Comparison of ENCODE assay signal across 17 cellular contexts in genomic region chr1:160605792-160606520, GRCh38. TPM values are rescaled to one million over a fixed set of nuclear protein-coding genes. Genes with fewer than 3 reads are reported as not detected.
A peak's percentile ranks its signal among the peaks of the same experiment; 100 is the strongest.
DNase-seq lines count a peak whose midpoint lies in the region; ATAC-seq and TF ChIP-seq lines count a peak whose summit lies in the region.
"Had no signal": no experiment of that assay in that cellular context is flagged by ENCODE, and none has a peak within 500 bp of the region (broad histone marks: within the 10 kb centered on the region; RNA-seq: fewer than 3 reads in every experiment).

No MANE protein-coding gene starts in this region.

- H3K9ac ChIP-seq in neural progenitor cell = no peak overlapping the region

- H3K27ac Mint-ChIP-seq in activated CD4-positive, alpha-beta T cell treated with anti-CD3 and anti-CD28 coated beads, Interleukin-2, amount 10 ng/mL, durations not matched to agents 7 days and 5 days = peak overlapping the region; percentile 12
- H3K27ac Mint-ChIP-seq in activated naive CD8-positive, alpha-beta T cell treated with anti-CD3 and anti-CD28 coated beads for 36 hours = peak overlapping the region; percentile 88
- peak overlapping the region; percentile 92 for H3K27ac Mint-ChIP-seq in neural progenitor cell

- H3K4me3 Mint-ChIP-seq in activated CD4-positive, alpha-beta T cell treated with anti-CD3 and anti-CD28 coated beads, Interleukin-2, amount 10 ng/mL, durations not matched to agents 7 days and 5 days = no peak overlapping the region
- no peak overlapping the region for H3K4me3 Mint-ChIP-seq in activated naive CD8-positive, alpha-beta T cell treated with anti-CD3 and anti-CD28 coated beads for 36 hours
- no peak overlapping the region for H3K4me3 Mint-ChIP-seq in neural progenitor cell

- CTCF ChIA-PET in activated CD4-positive, alpha-beta T cell treated with anti-CD3 and anti-CD28 coated beads, Interleukin-2, amount 10 ng/mL, durations not matched to agents 7 days and 5 days (lab: Charles Lee) = interaction anchor here (0.8 to 5.0 kb wide), 15 partner anchors 8 to 238 kb away, joined by 3 to 43 read pairs (median 5); no protein-coding TSS in a partner anchor

- no peak overlapping the region for H3K4me2 ChIP-seq in neural progenitor cell
- H3K4me2 ChIP-seq: A549 had no signal

- H3K36me3 Mint-ChIP-seq in activated CD4-positive, alpha-beta T cell treated with anti-CD3 and anti-CD28 coated beads, Interleukin-2, amount 10 ng/mL, durations not matched to agents 7 days and 5 days (ENCODE audit: low read depth) = peaks cover 53% of the 10 kb centered on the region
- peaks cover 38% of the 10 kb centered on the region for H3K36me3 Mint-ChIP-seq in activated naive CD8-positive, alpha-beta T cell treated with anti-CD3 and anti-CD28 coated beads for 36 hours
- H3K36me3 Mint-ChIP-seq in neural progenitor cell = no peaks in the 10 kb centered on the region

- H3K36me3 ChIP-seq in KOPT-K1 (ENCODE audit: insufficient read depth, low read length) = peaks cover 12% of the 10 kb centered on the region; the same call in 1 of the 2 replicates
- H3K36me3 ChIP-seq in neural progenitor cell = no peaks in the 10 kb centered on the region
- H3K36me3 ChIP-seq: thoracic aorta had no signal

- H3K27me3 Mint-ChIP-seq in activated CD4-positive, alpha-beta T cell treated with anti-CD3 and anti-CD28 coated beads, Interleukin-2, amount 10 ng/mL, durations not matched to agents 7 days and 5 days = no peaks in the 10 kb centered on the region
- no peaks in the 10 kb centered on the region for H3K27me3 Mint-ChIP-seq in activated naive CD8-positive, alpha-beta T cell treated with anti-CD3 and anti-CD28 coated beads for 36 hours
- H3K27me3 Mint-ChIP-seq in neural progenitor cell (ENCODE audit: insufficient read depth, low read depth) = no peaks in the 10 kb centered on the region

- H3K4me1 Mint-ChIP-seq in activated CD4-positive, alpha-beta T cell treated with anti-CD3 and anti-CD28 coated beads, Interleukin-2, amount 10 ng/mL, durations not matched to agents 7 days and 5 days = peaks cover 52% of the 10 kb centered on the region
- peaks cover 39% of the 10 kb centered on the region for H3K4me1 Mint-ChIP-seq in activated naive CD8-positive, alpha-beta T cell treated with anti-CD3 and anti-CD28 coated beads for 36 hours
- peaks cover 20% of the 10 kb centered on the region for H3K4me1 Mint-ChIP-seq in neural progenitor cell

- H3K79me2 ChIP-seq in neural progenitor cell (ENCODE audit: low read depth) = no peaks in the 10 kb centered on the region

- H3K27me3 ChIP-seq in neural progenitor cell = no peaks in the 10 kb centered on the region

- no peak for TF ChIP-seq CTCF in neural progenitor cell (IDR thresholded peaks at IDR 0.05)

- DNase-seq in activated CD4-positive, alpha-beta T cell treated with anti-CD3 and anti-CD28 coated beads, Interleukin-2, amount 10 ng/mL, durations not matched to agents 7 days and 5 days = no peak
- DNase-seq in activated CD4-positive, alpha-beta T cell treated with anti-CD3 and anti-CD28 coated beads, Interleukin-2, amount 50 U/mL, for 4 hours = no peak
- no peak for DNase-seq in activated naive CD8-positive, alpha-beta T cell treated with anti-CD3 and anti-CD28 coated beads for 36 hours
- DNase-seq in neural progenitor cell (ENCODE audit: low spot score) (no peak), retina (no peak)
- no peak for DNase-seq in activated CD4-positive, CD25-positive, alpha-beta regulatory T cell treated with anti-CD3 and anti-CD28 coated beads, Interleukin-2, amount 50 U/mL, for 72 hours
- DNase-seq: Caco-2, NCI-H1930, NCI-H69, Right ventricle myocardium superior had no signal

- no peaks in the 10 kb centered on the region for H3F3A ChIP-seq in neural progenitor cell (ENCODE audit: low read depth)

- H4K20me1 ChIP-seq in neural progenitor cell (ENCODE audit: low read depth) = no peaks in the 10 kb centered on the region

- H2AFZ ChIP-seq in neural progenitor cell (replicated peaks) = peak overlapping the region; percentile 89

- peak overlapping the region; percentile 58 for H3K27ac ChIP-seq in KOPT-K1 (ENCODE audit: low read depth, low read length, poor library complexity, severe bottlenecking)
- no peak overlapping the region for H3K27ac ChIP-seq in neural progenitor cell
- H3K27ac ChIP-seq: A549, thoracic aorta had no signal

- POLR2A ChIA-PET in activated CD4-positive, alpha-beta T cell treated with anti-CD3 and anti-CD28 coated beads, Interleukin-2, amount 10 ng/mL, durations not matched to agents 7 days and 5 days (lab: Charles Lee) = interaction anchor here (1.7 kb wide), 1 partner anchor 56 kb away, joined by 7 read pairs; no protein-coding TSS in a partner anchor

- no peak overlapping the region for H3K4me3 ChIP-seq in neural progenitor cell
- H3K4me3 ChIP-seq: A549, lung, thoracic aorta had no signal

- H3K4me1 ChIP-seq in neural progenitor cell = no peaks in the 10 kb centered on the region
- H3K4me1 ChIP-seq: A549, Caco-2 had no signal

- no peak for ATAC-seq in GM18498 (IDR thresholded peaks at IDR 0.05; ENCODE audit: unreplicated experiment)

- H3K9me3 ChIP-seq in KOPT-K1 (ENCODE audit: insufficient read depth, low read length, poor library complexity, severe bottlenecking) = peaks cover 26% of the 10 kb centered on the region
- H3K9me3 ChIP-seq in neural progenitor cell (ENCODE audit: low read depth) = peaks cover 5% of the 10 kb centered on the region

- peaks cover 30% of the 10 kb centered on the region for H3K9me3 Mint-ChIP-seq in activated CD4-positive, alpha-beta T cell treated with anti-CD3 and anti-CD28 coated beads, Interleukin-2, amount 10 ng/mL, durations not matched to agents 7 days and 5 days
- peaks cover 32% of the 10 kb centered on the region for H3K9me3 Mint-ChIP-seq in activated naive CD8-positive, alpha-beta T cell treated with anti-CD3 and anti-CD28 coated beads for 36 hours
- peaks cover 31% of the 10 kb centered on the region for H3K9me3 Mint-ChIP-seq in neural progenitor cell

RNA-seq across cellular contexts. Expression of gene CD84, which starts 26.7 kb away (rescaled TPM):
- 10 to 100 TPM; 14.7 to 16.2 TPM for total RNA-seq in activated CD4-positive, alpha-beta T cell treated with anti-CD3 and anti-CD28 coated beads, Interleukin-2, amount 10 ng/mL, durations not matched to agents 7 days and 5 days
- total RNA-seq in activated naive CD8-positive, alpha-beta T cell treated with anti-CD3 and anti-CD28 coated beads for 36 hours = 10 to 100 TPM; 13.5 to 13.7 TPM
- not detected in 2 replicates for total RNA-seq in neural progenitor cell (ENCODE audit: low replicate concordance)
- total RNA-seq: Caco-2, LHCN-M2, osteocyte had no signal

RNA-seq across cellular contexts. Expression of gene SLAMF1, which starts 40.9 kb away (rescaled TPM):
- total RNA-seq in activated CD4-positive, alpha-beta T cell treated with anti-CD3 and anti-CD28 coated beads, Interleukin-2, amount 10 ng/mL, durations not matched to agents 7 days and 5 days = 10 to 100 TPM; 70.4 to 70.6 TPM
- 10 to 100 TPM; 39.8 to 41.6 TPM for total RNA-seq in activated naive CD8-positive, alpha-beta T cell treated with anti-CD3 and anti-CD28 coated beads for 36 hours
- not detected in 2 replicates for total RNA-seq in neural progenitor cell (ENCODE audit: low replicate concordance)
- total RNA-seq: Caco-2, LHCN-M2, osteocyte had no signal

Comparison
In these comparisons a context has a peak if more than half of its experiments do, and no peak if none do; other contexts are left out.
1. H3K27ac Mint-ChIP-seq: peak in every context shown above with its lines; median percentile 92 in neural progenitor cell; 88 in activated naive CD8-positive, alpha-beta T cell treated with anti-CD3 and anti-CD28 coated beads for 36 hours; 12 in activated CD4-positive, alpha-beta T cell treated with anti-CD3 and anti-CD28 coated beads, Interleukin-2, amount 10 ng/mL, durations not matched to agents 7 days and 5 days.
2. RNA of gene CD84, which starts 26.7 kb away (total RNA-seq): 14.7 to 16.2 TPM in activated CD4-positive, alpha-beta T cell treated with anti-CD3 and anti-CD28 coated beads, Interleukin-2, amount 10 ng/mL, durations not matched to agents 7 days and 5 days and 13.5 to 13.7 TPM in activated naive CD8-positive, alpha-beta T cell treated with anti-CD3 and anti-CD28 coated beads for 36 hours; not detected in neural progenitor cell; every median in the first group is over 10 times any median in the second.
3. RNA of gene SLAMF1, which starts 40.9 kb away (total RNA-seq): 70.4 to 70.6 TPM in activated CD4-positive, alpha-beta T cell treated with anti-CD3 and anti-CD28 coated beads, Interleukin-2, amount 10 ng/mL, durations not matched to agents 7 days and 5 days and 39.8 to 41.6 TPM in activated naive CD8-positive, alpha-beta T cell treated with anti-CD3 and anti-CD28 coated beads for 36 hours; not detected in neural progenitor cell; every median in the first group is over 10 times any median in the second.